ENCODE assay signal across 1 cellular context in genomic region chr15:58749532-58750337, GRCh38.
TF ChIP-seq lines count a peak whose summit lies in the region.

ADAM10 (minus strand) TSS chr15:58749707; CDS start chr15:58749534, 173 bp downstream.

TF ChIP-seq in K562, 482 proteins besides CTCF, POLR2A, EP300 and RAD21 (continued from another document and continues in another):
- TF ChIP-seq ZNF639 (CRISPR knock-in tag; conservative IDR thresholded peaks at IDR 0.05 in 1 of 2, IDR thresholded peaks at IDR 0.05 in 1 of 2) (peak in 1 of 2 experiments; percentile 95; a peak in 2 of 4 replicates), TEAD2 (tag; IDR thresholded peaks at IDR 0.05) (no peak), NFIX (CRISPR knock-in tag; IDR thresholded peaks at IDR 0.05; ENCODE audit: low read depth) (no peak), ZBTB2 (IDR thresholded peaks at IDR 0.05) (peak; percentile 96), ARID4B (CRISPR knock-in tag; IDR thresholded peaks at IDR 0.05) (peak; percentile 66), BRCA1 (IDR thresholded peaks at IDR 0.05) (no peak), BRCA1 (CRISPR knock-in tag; IDR thresholded peaks at IDR 0.05) (no peak), FOSL1 (tag; conservative IDR thresholded peaks at IDR 0.05) (no peak), MYC (IDR thresholded peaks at IDR 0.05; ENCODE audit: low read depth, low read length) (no peak; the same call in 1 of the 2 replicates), MYC (CRISPR knock-in tag; IDR thresholded peaks at IDR 0.05; ENCODE audit: borderline replicate concordance, low read depth) (peak; percentile 24; the same call in 1 of the 2 replicates), FOXK1 (CRISPR knock-in tag; IDR thresholded peaks at IDR 0.05; ENCODE audit: borderline replicate concordance) (no peak), ZKSCAN1 (IDR thresholded peaks at IDR 0.05; ENCODE audit: low read depth, low read length) (no peak; the same call in 1 of the 2 replicates), AFF1 (IDR thresholded peaks at IDR 0.05; ENCODE audit: low read depth in 1 of 2, partially characterized antibody in 2 of 2) (peak in 1 of 2 experiments; percentile 28), RBBP5 (IDR thresholded peaks at IDR 0.05; ENCODE audit: borderline replicate concordance, insufficient read depth, low read length, poor library complexity, severe bottlenecking) (peak; percentile 5), ESRRB (CRISPR knock-in tag; IDR thresholded peaks at IDR 0.05; ENCODE audit: borderline replicate concordance) (no peak), HDGF (IDR thresholded peaks at IDR 0.05) (no peak), CREB1 (IDR thresholded peaks at IDR 0.05) (peak; percentile 37; the same call in 1 of the 2 replicates), CREB1 (CRISPR knock-in tag; IDR thresholded peaks at IDR 0.05) (peak; percentile 71), TAL1 (IDR thresholded peaks at IDR 0.05) (no peak), LCOR (CRISPR knock-in tag; IDR thresholded peaks at IDR 0.05) (peak; percentile 70; the same call in 1 of the 2 replicates), ZBTB1 (CRISPR knock-in tag; IDR thresholded peaks at IDR 0.05; ENCODE audit: borderline replicate concordance, low read depth) (no peak), SAFB2 (IDR thresholded peaks at IDR 0.05; ENCODE audit: borderline replicate concordance, low read depth, low read length, severe bottlenecking) (no peak), RAD51 (IDR thresholded peaks at IDR 0.05; ENCODE audit: borderline replicate concordance, low read depth) (peak; percentile 98), MAZ (CRISPR knock-in tag; conservative IDR thresholded peaks at IDR 0.05 in 1 of 2, IDR thresholded peaks at IDR 0.05 in 1 of 2) (peak; percentile 53 to 83; a peak in 3 of 4 replicates), NR2C1 (IDR thresholded peaks at IDR 0.05) (no peak), NR2C1 (tag; IDR thresholded peaks at IDR 0.05) (no peak), ZNF184 (CRISPR knock-in tag; IDR thresholded peaks at IDR 0.05) (no peak), SIRT6 (IDR thresholded peaks at IDR 0.05; ENCODE audit: low read depth, low read length) (no peak), CBFB (CRISPR knock-in tag; IDR thresholded peaks at IDR 0.05) (no peak), ILF3 (IDR thresholded peaks at IDR 0.05; ENCODE audit: borderline replicate concordance) (no peak), SMARCB1 (IDR thresholded peaks at IDR 0.05; ENCODE audit: insufficient read length, low read depth) (no peak), EWSR1 (IDR thresholded peaks at IDR 0.05; ENCODE audit: borderline replicate concordance, low read depth, partially characterized antibody) (no peak), ZBTB33 (CRISPR knock-in tag; IDR thresholded peaks at IDR 0.05) (peak; percentile 40; the same call in 1 of the 2 replicates), ZNF511 (CRISPR knock-in tag; IDR thresholded peaks at IDR 0.05) (no peak), ETS1 (conservative IDR thresholded peaks at IDR 0.05; ENCODE audit: control insufficient read depth, low read depth, low read length) (0 out of 2 replicates have a peak, but pooled peaks have one; percentile 34), PRPF4 (IDR thresholded peaks at IDR 0.05; ENCODE audit: insufficient read depth, low read depth, low read length, poor library complexity, severe bottlenecking) (no peak), STAG1 (CRISPR knock-in tag; IDR thresholded peaks at IDR 0.05; ENCODE audit: borderline replicate concordance) (no peak), CBFA2T2 (conservative IDR thresholded peaks at IDR 0.05) (peak; percentile 83), RFX5 (IDR thresholded peaks at IDR 0.05; ENCODE audit: low read depth, low read length) (no peak), ZFP1 (CRISPR knock-in tag; IDR thresholded peaks at IDR 0.05) (no peak), GABPB1 (CRISPR knock-in tag; IDR thresholded peaks at IDR 0.05) (peak; percentile 58; the same call in 1 of the 2 replicates), ETV6 (IDR thresholded peaks at IDR 0.05; ENCODE audit: borderline replicate concordance in 1 of 2, low read depth in 2 of 2, low read length in 1 of 2) (peak; percentile 73 to 75; a peak in 2 of 4 replicates), ETV6 (CRISPR knock-in tag; IDR thresholded peaks at IDR 0.05; ENCODE audit: borderline replicate concordance) (no peak; the same call in 1 of the 2 replicates), ERF (CRISPR knock-in tag; IDR thresholded peaks at IDR 0.05) (no peak), ZBTB5 (IDR thresholded peaks at IDR 0.05) (no peak), HNRNPLL (IDR thresholded peaks at IDR 0.05; ENCODE audit: low read depth, low read length, poor library complexity, severe bottlenecking) (peak; percentile 44), KDM2B (CRISPR knock-in tag; IDR thresholded peaks at IDR 0.05) (peak; percentile 14; the same call in 1 of the 2 replicates), MTA2 (IDR thresholded peaks at IDR 0.05; ENCODE audit: low read depth) (no peak)
